1 cellular context compared by ENCODE assay signal in the genomic region with DNA sequence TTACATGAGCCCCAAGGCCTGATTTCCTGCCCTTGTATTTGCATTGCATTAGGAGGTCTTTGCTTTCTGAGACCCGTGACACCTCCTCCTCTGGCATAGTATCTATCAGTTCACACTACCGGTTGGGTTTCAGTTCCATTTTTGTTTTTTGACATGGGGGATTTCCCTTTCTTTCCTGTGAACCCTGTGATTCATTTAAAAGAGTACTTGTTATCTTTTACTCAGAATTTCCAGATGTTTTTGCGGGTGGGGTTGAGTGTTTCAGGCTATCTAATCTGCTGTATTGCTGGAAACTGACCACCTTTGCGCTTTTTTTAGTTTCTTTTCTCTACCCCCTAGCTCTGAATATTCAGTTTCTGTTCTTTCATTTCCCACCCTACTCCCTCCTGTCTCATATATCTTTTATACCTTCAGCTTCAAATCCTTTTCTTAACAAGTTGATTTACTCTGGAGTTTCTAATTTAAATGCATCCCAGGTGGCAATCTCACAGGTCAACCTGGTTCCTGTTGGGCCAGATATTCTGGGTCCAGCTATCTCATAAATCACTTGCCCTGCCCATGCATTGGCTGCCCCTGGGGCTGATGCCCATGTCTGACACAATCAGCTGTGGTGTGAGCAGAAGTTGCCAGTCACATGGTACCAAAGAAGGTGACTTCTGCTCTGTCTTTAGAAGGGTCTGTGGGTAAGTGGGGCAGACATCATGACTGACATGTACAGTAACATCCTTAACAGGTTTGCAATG.
TF ChIP-seq lines count a peak whose summit lies in the region.

No MANE protein-coding gene starts in this region.

TF ChIP-seq in GM23338, 12 proteins besides CTCF, POLR2A, EP300 and RAD21 (continued from another document):
- TF ChIP-seq JUNB (IDR thresholded peaks at IDR 0.05; ENCODE audit: unreplicated experiment) (no peak), EZH2phosphoT487 (IDR thresholded peaks at IDR 0.05; ENCODE audit: unreplicated experiment) (no peak), REST (IDR thresholded peaks at IDR 0.05; ENCODE audit: unreplicated experiment) (no peak), ETS1 (IDR thresholded peaks at IDR 0.05) (no peak), ZNF114 (CRISPR knock-in tag; IDR thresholded peaks at IDR 0.05) (no peak), ZNF331 (CRISPR knock-in tag; IDR thresholded peaks at IDR 0.05; ENCODE audit: low read depth) (no peak), EZH2 (IDR thresholded peaks at IDR 0.05; ENCODE audit: low read depth, unreplicated experiment) (no peak), NANOG (IDR thresholded peaks at IDR 0.05; ENCODE audit: borderline replicate concordance) (no peak), POLR2AphosphoS5 (IDR thresholded peaks at IDR 0.05; ENCODE audit: low read depth) (no peak)
